In genomic region chr4:38699112-38699511, GRCh38 we compare ENCODE assay signal across 25 cellular contexts. TPM values are rescaled to one million over a fixed set of nuclear protein-coding genes. Genes with fewer than 3 reads are reported as not detected.
DNase-seq lines count a peak whose midpoint lies in the region; ATAC-seq, FAIRE-seq and TF ChIP-seq lines count a peak whose summit lies in the region.
"Had no signal": no experiment of that assay in that cellular context is flagged by ENCODE, and none has a peak within 500 bp of the region (broad histone marks: within the 10 kb centered on the region; RNA-seq: fewer than 3 reads in every experiment).

No MANE protein-coding gene starts in this region.

- H3K4me1 Mint-ChIP-seq in activated T-cell treated with anti-CD3 and anti-CD28 coated beads, Interleukin-2, amount 50 U/mL, for 72 hours (ENCODE audit: low read depth) = no peaks in the 10 kb centered on the region
- peaks cover 5% of the 10 kb centered on the region for H3K4me1 Mint-ChIP-seq in activated naive CD8-positive, alpha-beta T cell treated with anti-CD3 and anti-CD28 coated beads for 36 hours

- TF ChIP-seq POLR2A in GM12891 (IDR thresholded peaks at IDR 0.05; ENCODE audit: low read depth, low read length) = no peak

- TF ChIP-seq CTCF in neutrophil (IDR thresholded peaks at IDR 0.05) (no peak), RWPE1 (conservative IDR thresholded peaks at IDR 0.05; ENCODE audit: low read depth) (no peak)

- H3K4me3 ChIP-seq in neutrophil (ENCODE audit: low read depth in 1 of 2, low read length in 1 of 2) = no peak overlapping the region
- H3K4me3 ChIP-seq: GM23248, Peyer's patch, SK-N-MC had no signal

- H3K27ac Mint-ChIP-seq in activated T-cell treated with anti-CD3 and anti-CD28 coated beads, Interleukin-2, amount 50 U/mL, for 72 hours = peak overlapping the region; percentile 47
- peak overlapping the region; percentile 21 for H3K27ac Mint-ChIP-seq in activated naive CD8-positive, alpha-beta T cell treated with anti-CD3 and anti-CD28 coated beads for 36 hours
- H3K27ac Mint-ChIP-seq: B cell had no signal

- ATAC-seq in activated T-cell treated with anti-CD3 and anti-CD28 coated beads, Interleukin-2, amount 50 U/mL, for 72 hours (replicated peaks in 1 of 2) = no peak

- H3K27ac ChIP-seq in neutrophil = peak overlapping the region; percentile 28
- no peak overlapping the region for H3K27ac ChIP-seq in RWPE1
- H3K27ac ChIP-seq: C4-2B, GM23248, Peyer's patch, SK-N-MC had no signal

- peak; percentile 13 for FAIRE-seq in GM12891 (lab: Jason Lieb, UNC)

- CTCF ChIA-PET in RWPE1 (lab: Yijun Ruan, JAX) = interaction anchor here (0.9 kb wide), 1 partner anchor 520 kb away, joined by 3 read pairs; no protein-coding TSS in a partner anchor

- H3K4me3 Mint-ChIP-seq in activated T-cell treated with anti-CD3 and anti-CD28 coated beads, Interleukin-2, amount 50 U/mL, for 72 hours = no peak overlapping the region
- no peak overlapping the region for H3K4me3 Mint-ChIP-seq in activated naive CD8-positive, alpha-beta T cell treated with anti-CD3 and anti-CD28 coated beads for 36 hours
- H3K4me3 Mint-ChIP-seq: B cell, H9 had no signal

- H3K27me3 Mint-ChIP-seq in activated T-cell treated with anti-CD3 and anti-CD28 coated beads, Interleukin-2, amount 50 U/mL, for 72 hours (ENCODE audit: low read depth) = no peaks in the 10 kb centered on the region
- H3K27me3 Mint-ChIP-seq in activated naive CD8-positive, alpha-beta T cell treated with anti-CD3 and anti-CD28 coated beads for 36 hours = no peaks in the 10 kb centered on the region
- H3K27me3 Mint-ChIP-seq: B cell; CD8-positive, alpha-beta memory T cell had no signal

- peaks cover 4% of the 10 kb centered on the region for H3K9me3 ChIP-seq in neutrophil
- H3K9me3 ChIP-seq: Peyer's patch had no signal

- peaks cover 0 to 4% of the 10 kb centered on the region in 2 donors for H3K36me3 Mint-ChIP-seq in activated T-cell treated with anti-CD3 and anti-CD28 coated beads, Interleukin-2, amount 50 U/mL, for 72 hours (ENCODE audit: insufficient read depth in 2 of 2)
- H3K36me3 Mint-ChIP-seq in activated naive CD8-positive, alpha-beta T cell treated with anti-CD3 and anti-CD28 coated beads for 36 hours = peaks cover 18% of the 10 kb centered on the region

- H3K27me3 ChIP-seq in neutrophil = peaks cover 4% of the 10 kb centered on the region
- H3K27me3 ChIP-seq: Peyer's patch had no signal

- POLR2A ChIA-PET in RWPE1 (lab: Yijun Ruan, JAX; ENCODE audit: low non-redundant PET) = no interaction called here

- peaks cover 69% of the 10 kb centered on the region for H3K36me3 ChIP-seq in neutrophil

- H3K9me3 Mint-ChIP-seq in activated T-cell treated with anti-CD3 and anti-CD28 coated beads, Interleukin-2, amount 50 U/mL, for 72 hours = no peaks in the 10 kb centered on the region
- no peaks in the 10 kb centered on the region for H3K9me3 Mint-ChIP-seq in activated naive CD8-positive, alpha-beta T cell treated with anti-CD3 and anti-CD28 coated beads for 36 hours
- H3K9me3 Mint-ChIP-seq: CD8-positive, alpha-beta memory T cell; H9 had no signal

- no peak for DNase-seq in activated T-cell treated with anti-CD3 and anti-CD28 coated beads, Interleukin-2, amount 50 U/mL, for 72 hours
- DNase-seq in activated T-cell treated with anti-CD3 and anti-CD28 coated beads for 4 hours (no peak), GM12891 (ENCODE audit: insufficient read length, low spot score) (no peak), RWPE1 (ENCODE audit: low spot score) (no peak), NCI-H2107 treated with DMSO at 0.1 percent for 48 hours (lab: John Stamatoyannopoulos, UW; ENCODE audit: unreplicated experiment) (no peak)
- no peak for DNase-seq in activated naive CD8-positive, alpha-beta T cell treated with anti-CD3 and anti-CD28 coated beads for 36 hours
- no peak for DNase-seq in activated CD8-positive, alpha-beta memory T cell treated with anti-CD3 and anti-CD28 coated beads, Interleukin-2, amount 50 U/mL, for 48 hours
- DNase-seq: CD8-positive, alpha-beta memory T cell; DMS79 treated with DMSO at 0.1 percent for 48 hours; GM23248; H9; KBM-7; NCI-H1105 treated with DMSO at 0.1 percent for 48 hours; NCI-H146; NCI-H1930; NCI-H2107; NCI-H446 treated with DMSO at 0.1 percent for 48 hours; NCI-H526; NCI-H82; Peyer's patch; SIG-M5 had no signal

- no peaks in the 10 kb centered on the region for H3K4me1 ChIP-seq in neutrophil (ENCODE audit: control insufficient read depth in 1 of 2, insufficient read depth in 1 of 2, low read depth in 1 of 2, low read length in 1 of 2)

TF ChIP-seq in GM12891, 5 proteins besides CTCF, POLR2A, EP300 and RAD21:
- TF ChIP-seq POLR2AphosphoS5 (IDR thresholded peaks at IDR 0.05; ENCODE audit: low read depth, low read length) (no peak), PAX5 (IDR thresholded peaks at IDR 0.05; ENCODE audit: insufficient read depth, low read length, severe bottlenecking) (no peak), TAF1 (IDR thresholded peaks at IDR 0.05; ENCODE audit: low read depth, low read length) (no peak), SPI1 (IDR thresholded peaks at IDR 0.05; ENCODE audit: low read depth, low read length) (no peak), POU2F2 (IDR thresholded peaks at IDR 0.05; ENCODE audit: low read depth, low read length) (no peak)
TF ChIP-seq in GM12891: peak in this region for 0.

RNA-seq across cellular contexts. Expression of gene KLF3, which starts 35.1 kb away (rescaled TPM):
- total RNA-seq in activated T-cell treated with anti-CD3 and anti-CD28 coated beads, Interleukin-2, amount 50 U/mL, for 72 hours = 1 to 10 TPM; 7.4 to 9.6 TPM
- 14.5 TPM for polyA plus RNA-seq in GM12891 (2012; ENCODE audit: low read depth, missing spikeins)
- 10 to 100 TPM; 10.0 to 10.4 TPM for total RNA-seq in activated naive CD8-positive, alpha-beta T cell treated with anti-CD3 and anti-CD28 coated beads for 36 hours
